ENCODE assay signal across 13 cellular contexts in genomic region chr14:68972507-68973272, GRCh38. TPM values are rescaled to one million over a fixed set of nuclear protein-coding genes. Genes with fewer than 3 reads are reported as not detected.
DNase-seq lines count a peak whose midpoint lies in the region; ATAC-seq and TF ChIP-seq lines count a peak whose summit lies in the region.
"Had no signal": no experiment of that assay in that cellular context is flagged by ENCODE, and none has a peak within 500 bp of the region (broad histone marks: within the 10 kb centered on the region; RNA-seq: fewer than 3 reads in every experiment).

No MANE protein-coding gene starts in this region.

- peaks cover 96% of the 10 kb centered on the region for H3K4me1 ChIP-seq in CD8-positive, alpha-beta T cell (ENCODE audit: insufficient read depth, low read length)
- H3K4me1 ChIP-seq in esophagus (ENCODE audit: control insufficient read depth in 2 of 2, insufficient read depth in 2 of 2, low read length in 1 of 2): peaks cover 10 to 18% of the 10 kb centered on the region in 2 donors

- H3K36me3 Mint-ChIP-seq in CD8-positive, alpha-beta T cell: peaks cover 50% of the 10 kb centered on the region
- H3K36me3 Mint-ChIP-seq in T-helper 17 cell (ENCODE audit: low read depth): no peaks in the 10 kb centered on the region
- peaks cover 37% of the 10 kb centered on the region for H3K36me3 Mint-ChIP-seq in osteocyte (ENCODE audit: unreplicated experiment)

- WGBS in esophagus, 2 donors: 84 to 86% methylated on average over 14 of the region's 14 CpGs

- intact Hi-C loops in CD8-positive, alpha-beta T cell (cut with DNase I, micrococcal nuclease): loop anchor here in 1 of 2 experiments (5.0 kb wide), 2 partner anchors 180 kb away; partner anchors contain the start of genes DCAF5 and ZFP36L1

- H3K27me3 ChIP-seq in CD8-positive, alpha-beta T cell (ENCODE audit: insufficient read depth, low read length): no peaks in the 10 kb centered on the region
- no peaks in the 10 kb centered on the region for H3K27me3 ChIP-seq in esophagus (ENCODE audit: control insufficient read depth in 1 of 2, insufficient read depth in 2 of 2, low read length in 2 of 2)

- no peak for ATAC-seq in CD8-positive, alpha-beta T cell
- no peak for ATAC-seq in T-helper 17 cell
- no peak for ATAC-seq in HG03432 (IDR thresholded peaks at IDR 0.05; ENCODE audit: unreplicated experiment)
- ATAC-seq in HG02970 (IDR thresholded peaks at IDR 0.05; ENCODE audit: low FRiP score, unreplicated experiment): no peak
- ATAC-seq: stimulated activated naive CD8-positive, alpha-beta T cell treated with anti-CD3 and anti-CD28 coated beads, Interleukin-15, Interleukin-2, amounts not matched to agents 100 U/mL and 50 U/mL, for 24 hours had no signal

- POLR2A ChIA-PET in CD8-positive, alpha-beta T cell (lab: Charles Lee): no interaction called here

- no peak overlapping the region for H3K4me3 Mint-ChIP-seq in CD8-positive, alpha-beta T cell
- H3K4me3 Mint-ChIP-seq in T-helper 17 cell: no peak overlapping the region
- no peak overlapping the region for H3K4me3 Mint-ChIP-seq in osteocyte (ENCODE audit: unreplicated experiment)

- peak overlapping the region; percentile 93 for H3K27ac Mint-ChIP-seq in CD8-positive, alpha-beta T cell
- H3K27ac Mint-ChIP-seq in T-helper 17 cell (peak overlapping the region; percentile 100), osteocyte (ENCODE audit: unreplicated experiment) (peak overlapping the region; percentile 40)
- H3K27ac Mint-ChIP-seq: progenitor cell of endocrine pancreas had no signal

- H3K27ac ChIP-seq in CD8-positive, alpha-beta T cell (ENCODE audit: low read depth, low read length): no peak overlapping the region
- H3K27ac ChIP-seq in esophagus (ENCODE audit: low read depth in 2 of 2, low read length in 1 of 2): peak overlapping the region; percentile 14 to 40

- CTCF ChIA-PET in CD8-positive, alpha-beta T cell (lab: Charles Lee): no interaction called here

- H3K9me3 Mint-ChIP-seq in CD8-positive, alpha-beta T cell: no peaks in the 10 kb centered on the region
- no peaks in the 10 kb centered on the region for H3K9me3 Mint-ChIP-seq in osteocyte (ENCODE audit: unreplicated experiment)

- H3K36me3 ChIP-seq in CD8-positive, alpha-beta T cell (ENCODE audit: insufficient read depth, low read length): peaks cover 17% of the 10 kb centered on the region
- H3K36me3 ChIP-seq in esophagus (ENCODE audit: control insufficient read depth in 2 of 2, insufficient read depth in 2 of 2, low read length in 1 of 2): peaks cover 0 to 2% of the 10 kb centered on the region in 2 donors

- peaks cover 95% of the 10 kb centered on the region for H3K4me1 Mint-ChIP-seq in CD8-positive, alpha-beta T cell (ENCODE audit: low read depth)
- H3K4me1 Mint-ChIP-seq in T-helper 17 cell (peaks cover 68% of the 10 kb centered on the region), osteocyte (ENCODE audit: unreplicated experiment) (peaks cover 88% of the 10 kb centered on the region)

- no peak overlapping the region for H3K4me3 ChIP-seq in CD8-positive, alpha-beta T cell (ENCODE audit: low read depth, low read length)
- H3K4me3 ChIP-seq in esophagus (ENCODE audit: low read depth in 1 of 2, low read length in 2 of 2): no peak overlapping the region

- no peak for DNase-seq in CD8-positive, alpha-beta T cell
- DNase-seq in T-helper 17 cell (no peak), osteocyte (ENCODE audit: extremely low spot score, unreplicated experiment) (no peak), SKM-1 treated with dmso at 0.1 percent for 144 hours (lab: John Stamatoyannopoulos, UW; ENCODE audit: unreplicated experiment) (no peak), SIG-M5 treated with dmso at 0.1 percent for 504 hours (lab: John Stamatoyannopoulos, UW; ENCODE audit: unreplicated experiment) (no peak)
- DNase-seq: activated CD4-positive, CD25-positive, alpha-beta regulatory T cell treated with anti-CD3 and anti-CD28 coated beads, Interleukin-2, amount 50 U/mL, for 72 hours; NCI-H2107; stimulated activated naive CD8-positive, alpha-beta T cell treated with anti-CD3 and anti-CD28 coated beads, Interleukin-15, Interleukin-2, amounts not matched to agents 100 U/mL and 50 U/mL, for 24 hours; T-helper 9 cell had no signal

- no peak for TF ChIP-seq CTCF in CD8-positive, alpha-beta T cell (IDR thresholded peaks at IDR 0.05)
- TF ChIP-seq CTCF in osteocyte (IDR thresholded peaks at IDR 0.05): no peak

- no peaks in the 10 kb centered on the region for H3K9me3 ChIP-seq in CD8-positive, alpha-beta T cell (ENCODE audit: low read length)
- H3K9me3 ChIP-seq in T-helper 17 cell (ENCODE audit: control insufficient read depth, low read length, poor library complexity, severe bottlenecking): no peaks in the 10 kb centered on the region
- no peaks in the 10 kb centered on the region for H3K9me3 ChIP-seq in esophagus (ENCODE audit: control insufficient read depth in 2 of 2, insufficient read depth in 1 of 2, low read depth in 1 of 2, low read length in 1 of 2)

- H3K27me3 Mint-ChIP-seq in CD8-positive, alpha-beta T cell (ENCODE audit: low read depth): no peaks in the 10 kb centered on the region
- H3K27me3 Mint-ChIP-seq in T-helper 17 cell (no peaks in the 10 kb centered on the region), osteocyte (ENCODE audit: unreplicated experiment) (no peaks in the 10 kb centered on the region)
- H3K27me3 Mint-ChIP-seq: progenitor cell of endocrine pancreas had no signal

RNA-seq across cellular contexts. Expression of gene ACTN1, which starts 6.4 kb away (rescaled TPM):
- 100 to 1,000 TPM; 153 to 161 TPM for total RNA-seq in CD8-positive, alpha-beta T cell
- total RNA-seq in T-helper 17 cell (10 to 100 TPM; 36.8 to 88.9 TPM), osteocyte (371 and 380 TPM in 2 replicates)
- 10 to 100 TPM; 37.4 to 98.2 TPM for polyA plus RNA-seq in esophagus

Comparison
In these comparisons a context has a peak if more than half of its experiments do, and no peak if none do; other contexts are left out.
1. H3K27ac Mint-ChIP-seq: peak in every context shown above with its lines; median percentile 100 in T-helper 17 cell; 93 in CD8-positive, alpha-beta T cell; 40 in osteocyte.